Comparison of ENCODE assay signal across 28 cellular contexts in genomic region chr12:31405021-31405420, GRCh38.
"Had no signal": no experiment of that assay in that cellular context is flagged by ENCODE, and none has a peak within 500 bp of the region (broad histone marks: within the 10 kb centered on the region; RNA-seq: fewer than 3 reads in every experiment).

No MANE protein-coding gene starts in this region.

- H3K27ac ChIP-seq: colonic mucosa, esophagus muscularis mucosa, foreskin keratinocyte, gastroesophageal sphincter, heart right ventricle, left lung, psoas muscle, skin epidermis, thoracic aorta, tibial nerve, upper lobe of right lung, uterus had no signal

- H3K36me3 ChIP-seq: colonic mucosa, left lung, thoracic aorta, upper lobe of right lung, uterus had no signal

- H3K27ac Mint-ChIP-seq: dendritic cell treated with granulocyte-macrophage colony-stimulating factor and Interleukin-4, amounts not matched to agents 40 ng/mL and 50 ng/mL, for 4 days; endodermal cell; naive thymus-derived CD8-positive, alpha-beta T cell; nephron progenitor cell; stimulated activated naive B cell treated with anti-CD40 and anti-IgM and Interleukin-4, amounts not matched to agents 10 μg/mL and 1 μg/mL and 100 μg/mL, for 72 hours; stimulated activated naive CD8-positive, alpha-beta T cell treated with anti-CD3 and anti-CD28 coated beads, Interleukin-15, Interleukin-2, amounts not matched to agents 100 ng/mL and 50 ng/mL, for 24 hours had no signal

- DNase-seq: colonic mucosa; effector CD8-positive, alpha-beta T cell; endodermal cell; foreskin keratinocyte; glutamatergic neuron; heart right ventricle; hippocampal formation; left cardiac atrium; left lung; mesendoderm; midbrain; naive thymus-derived CD8-positive, alpha-beta T cell; nephron progenitor cell; nucleus accumbens; psoas muscle; right cardiac atrium; spleen; stimulated activated CD4-positive, alpha-beta T cell treated with anti-CD3 and anti-CD28 coated beads, Interleukin-4, amount 100 ng/mL, for 4 hours; stimulated activated naive B cell treated with anti-CD40 and anti-IgM and Interleukin-4, amounts not matched to agents 10 μg/mL and 1 μg/mL and 100 μg/mL, for 72 hours; upper lobe of right lung; uterus had no signal

- H3K4me1 Mint-ChIP-seq: nephron progenitor cell had no signal

- H3K27me3 Mint-ChIP-seq: dendritic cell treated with granulocyte-macrophage colony-stimulating factor and Interleukin-4, amounts not matched to agents 40 ng/mL and 50 ng/mL, for 4 days; stimulated activated naive B cell treated with anti-CD40 and anti-IgM and Interleukin-4, amounts not matched to agents 10 μg/mL and 1 μg/mL and 100 μg/mL, for 72 hours had no signal

- H3K4me3 ChIP-seq: colonic mucosa, esophagus muscularis mucosa, gastroesophageal sphincter, heart right ventricle, left lung, psoas muscle, skin epidermis, spleen, thoracic aorta, tibial nerve, upper lobe of right lung, uterus had no signal

- H3K36me3 Mint-ChIP-seq: naive thymus-derived CD8-positive, alpha-beta T cell had no signal

- H3K9me3 Mint-ChIP-seq: dendritic cell treated with granulocyte-macrophage colony-stimulating factor and Interleukin-4, amounts not matched to agents 40 ng/mL and 50 ng/mL, for 4 days; endodermal cell; naive thymus-derived CD8-positive, alpha-beta T cell; nephron progenitor cell; stimulated activated naive B cell treated with anti-CD40 and anti-IgM and Interleukin-4, amounts not matched to agents 10 μg/mL and 1 μg/mL and 100 μg/mL, for 72 hours; stimulated activated naive CD8-positive, alpha-beta T cell treated with anti-CD3 and anti-CD28 coated beads, Interleukin-15, Interleukin-2, amounts not matched to agents 100 ng/mL and 50 ng/mL, for 24 hours had no signal

- ATAC-seq: foreskin keratinocyte; gastroesophageal sphincter; heart right ventricle; left cardiac atrium; left lung; naive thymus-derived CD8-positive, alpha-beta T cell; psoas muscle; right cardiac atrium; stimulated activated naive B cell treated with anti-CD40 and anti-IgM and Interleukin-4, amounts not matched to agents 10 μg/mL and 1 μg/mL and 100 μg/mL, for 72 hours; upper lobe of right lung had no signal

- H3K27me3 ChIP-seq: colonic mucosa, esophagus muscularis mucosa, foreskin keratinocyte, gastroesophageal sphincter, heart right ventricle, left lung, spleen, tibial nerve, upper lobe of right lung, uterus had no signal

- H3K4me3 Mint-ChIP-seq: dendritic cell treated with granulocyte-macrophage colony-stimulating factor and Interleukin-4, amounts not matched to agents 40 ng/mL and 50 ng/mL, for 4 days; endodermal cell; naive thymus-derived CD8-positive, alpha-beta T cell; nephron progenitor cell; stimulated activated naive CD8-positive, alpha-beta T cell treated with anti-CD3 and anti-CD28 coated beads, Interleukin-15, Interleukin-2, amounts not matched to agents 100 ng/mL and 50 ng/mL, for 24 hours had no signal
